15 cellular contexts compared by ENCODE assay signal in genomic region chr12:242496-242895, GRCh38. TPM values are rescaled to one million over a fixed set of nuclear protein-coding genes. Genes with fewer than 3 reads are reported as not detected.
DNase-seq lines count a peak whose midpoint lies in the region; FAIRE-seq and TF ChIP-seq lines count a peak whose summit lies in the region.
"Had no signal": no experiment of that assay in that cellular context is flagged by ENCODE, and none has a peak within 500 bp of the region (broad histone marks: within the 10 kb centered on the region; RNA-seq: fewer than 3 reads in every experiment).

No MANE protein-coding gene starts in this region.

- H3K9me3 Mint-ChIP-seq in neural crest cell = peaks cover 2% of the 10 kb centered on the region

- no peak overlapping the region for H2BK20ac ChIP-seq in H1 (ENCODE audit: low read length)

- H3K9ac ChIP-seq in H1 (replicated peaks in 1 of 4; ENCODE audit: extremely low read depth in 1 of 4, low read depth in 3 of 4, low read length in 3 of 4) = no peak overlapping the region

- TF ChIP-seq CTCF in H1 (IDR thresholded peaks at IDR 0.05; ENCODE audit: control extremely low read depth in 1 of 3, insufficient read depth in 1 of 3, low read depth in 1 of 3, low read length in 3 of 3) (no peak), neural crest cell (conservative IDR thresholded peaks at IDR 0.05) (no peak), testis (IDR thresholded peaks at IDR 0.05) (no peak), WERI-Rb-1 (IDR thresholded peaks at IDR 0.05; ENCODE audit: low read depth, low read length) (no peak)

- H4K91ac ChIP-seq in H1 (replicated peaks; ENCODE audit: insufficient read length, low read length) = no peak overlapping the region

- H3K4me1 ChIP-seq in H1 (replicated peaks in 1 of 4; ENCODE audit: control insufficient read depth in 3 of 4, insufficient read depth in 4 of 4, low read length in 3 of 4) (no peaks in the 10 kb centered on the region), testis (no peaks in the 10 kb centered on the region)
- H3K4me1 ChIP-seq: BE2C had no signal

- H3K4me2 ChIP-seq in H1 (ENCODE audit: insufficient read depth in 1 of 2, low read depth in 2 of 2, low read length in 2 of 2) = no peak overlapping the region

- peak; percentile 5 for DNase-seq in D341Med (ENCODE audit: low spot score)
- peak in 1 of 2 experiments; percentile 32 for DNase-seq in H1 (ENCODE audit: low read depth in 1 of 2, low spot score in 2 of 2)
- DNase-seq in neural crest cell (ENCODE audit: low read depth, low spot score) = no peak
- peak; percentile 11 for DNase-seq in testis
- DNase-seq in Ammon's horn (ENCODE audit: low spot score) = no peak
- DNase-seq in WERI-Rb-1 = no peak
- DNase-seq in DMS79 (lab: John Stamatoyannopoulos, UW) = no peak
- DNase-seq: BE2C; CD4-positive, alpha-beta memory T cell; GF-D8 had no signal

- H3K9me3 ChIP-seq in H1 (ENCODE audit: insufficient read depth in 2 of 2, low read depth in 1 of 2, low read length in 1 of 2) = peaks cover 2 to 6% of the 10 kb centered on the region in 2 experiments; a peak in 3 of 4 replicates
- H3K9me3 ChIP-seq in testis = no peaks in the 10 kb centered on the region
- no peaks in the 10 kb centered on the region for H3K9me3 ChIP-seq in WERI-Rb-1 (ENCODE audit: severe bottlenecking)
- H3K9me3 ChIP-seq: BE2C had no signal

- TF ChIP-seq POLR2A in H1 (IDR thresholded peaks at IDR 0.05; ENCODE audit: control extremely low read depth in 1 of 2, low read depth in 2 of 2, low read length in 2 of 2) (no peak), testis (IDR thresholded peaks at IDR 0.05) (no peak)

- no peaks in the 10 kb centered on the region for H3K36me3 ChIP-seq in H1 (ENCODE audit: control insufficient read depth in 2 of 4, insufficient read depth in 4 of 4, low read length in 3 of 4)
- no peaks in the 10 kb centered on the region for H3K36me3 ChIP-seq in testis (ENCODE audit: low read depth, missing control alignments)
- H3K36me3 ChIP-seq in WERI-Rb-1 = no peaks in the 10 kb centered on the region
- H3K36me3 ChIP-seq: BE2C had no signal

- peak overlapping the region; percentile 78 for H3K27ac Mint-ChIP-seq in neural crest cell (ENCODE audit: unreplicated experiment)
- H3K27ac Mint-ChIP-seq: CD4-positive, alpha-beta memory T cell had no signal

- no peak overlapping the region for H3K14ac ChIP-seq in H1 (ENCODE audit: insufficient read length)

- no peaks in the 10 kb centered on the region for H3K79me2 ChIP-seq in H1 (ENCODE audit: control insufficient read depth in 1 of 2, insufficient read depth in 2 of 2, low read length in 2 of 2)

- H3K27me3 Mint-ChIP-seq in neural crest cell (ENCODE audit: low read depth) = peaks cover 14% of the 10 kb centered on the region

- H3K4me3 ChIP-seq in H1 (ENCODE audit: extremely low read depth in 1 of 4, insufficient read depth in 2 of 4, low read depth in 3 of 4, low read length in 4 of 4) (no peak overlapping the region), testis (no peak overlapping the region), WERI-Rb-1 (ENCODE audit: low read depth, low read length) (no peak overlapping the region)

- H3K4me1 Mint-ChIP-seq in neural crest cell = no peaks in the 10 kb centered on the region
- H3K4me1 Mint-ChIP-seq: CD4-positive, alpha-beta memory T cell had no signal

- H3K27ac ChIP-seq in H1 (ENCODE audit: low read depth, low read length) (no peak overlapping the region), testis (no peak overlapping the region), WERI-Rb-1 (no peak overlapping the region)
- H3K27ac ChIP-seq: C4-2B, HL-60 had no signal

- no peak overlapping the region for H3K56ac ChIP-seq in H1 (replicated peaks; ENCODE audit: insufficient read length, low read depth, low read length)

- H3K4ac ChIP-seq in H1 (replicated peaks; ENCODE audit: insufficient read length, low read depth, low read length) = no peak overlapping the region

- intact Hi-C loops in testis (cut with DNase I; ENCODE audit: low total_unique reads) = no loop called here

- no peak overlapping the region for H2BK15ac ChIP-seq in H1 (ENCODE audit: low read length)

- TF ChIP-seq EP300 in H1 (IDR thresholded peaks at IDR 0.05; ENCODE audit: borderline replicate concordance in 1 of 2, low read depth in 2 of 2, low read length in 2 of 2) = no peak

- H3K4me3 Mint-ChIP-seq in neural crest cell = no peak overlapping the region
- H3K4me3 Mint-ChIP-seq: CD4-positive, alpha-beta memory T cell had no signal

- H3K27me3 ChIP-seq in H1 (replicated peaks in 1 of 4; ENCODE audit: control insufficient read depth in 3 of 4, extremely low read depth in 1 of 4, insufficient read depth in 3 of 4, low read length in 3 of 4) = no peaks in the 10 kb centered on the region
- H3K27me3 ChIP-seq in testis = no peaks in the 10 kb centered on the region
- no peaks in the 10 kb centered on the region for H3K27me3 ChIP-seq in WERI-Rb-1 (ENCODE audit: insufficient read depth, low read depth, severe bottlenecking)
- H3K27me3 ChIP-seq: BE2C had no signal

- H2BK12ac ChIP-seq in H1 (ENCODE audit: low read depth, low read length) = no peak overlapping the region

- H3K36me3 Mint-ChIP-seq in neural crest cell (ENCODE audit: low read depth) = peaks cover 4% of the 10 kb centered on the region

- H4K20me1 ChIP-seq in H1 (replicated peaks in 1 of 2; ENCODE audit: control insufficient read depth in 1 of 2, insufficient read depth in 2 of 2, low read length in 2 of 2) = no peaks in the 10 kb centered on the region

- no peak overlapping the region for H2BK120ac ChIP-seq in H1 (replicated peaks; ENCODE audit: low read depth, low read length)

- POLR2A ChIA-PET in H1 (lab: Charles Lee; ENCODE audit: partially characterized antibody) = interaction anchor here (1.1 kb wide), 1 partner anchor 12 kb away, joined by 3 read pairs; no protein-coding TSS in a partner anchor

- no peak overlapping the region for H3K18ac ChIP-seq in H1 (ENCODE audit: extremely low read depth, low read length)

- no peak for FAIRE-seq in H1 (lab: Jason Lieb, UNC)
- FAIRE-seq: A204.1, D721Med, H54 had no signal

- WGBS in H1 (ENCODE audit: extremely low coverage in 1 of 2, insufficient coverage in 1 of 2, insufficient read length in 1 of 2, insufficient replicate concordance in 2 of 2, low coverage in 1 of 2, low lambda C conversion rate in 2 of 2, missing lambda C conversion rate in 1 of 2), 2 experiments = 89% methylated on average over 15 of the region's 15 CpGs; no CpG with 5 or more reads in 1 of the 2 experiments
- 91 to 94% methylated on average over 15 of the region's 15 CpGs for WGBS in testis, 2 donors

- H2AFZ ChIP-seq in H1 (ENCODE audit: low read length) = no peak overlapping the region

- H3K23me2 ChIP-seq in H1 (ENCODE audit: low read depth, low read length) = no peaks in the 10 kb centered on the region

- H2BK5ac ChIP-seq in H1 (ENCODE audit: low read depth, low read length) = peak overlapping the region; percentile 35; the same call in 1 of the 2 replicates

- peak overlapping the region; percentile 96 for H3K23ac ChIP-seq in H1 (ENCODE audit: insufficient read length)

- no peak for TF ChIP-seq RAD21 in H1 (IDR thresholded peaks at IDR 0.05 in 1 of 2, conservative IDR thresholded peaks at IDR 0.05 in 1 of 2; ENCODE audit: low read depth in 2 of 2, low read length in 2 of 2)

- CTCF ChIA-PET in H1 (lab: Charles Lee; ENCODE audit: partially characterized antibody) = interaction anchor here (3.5 kb wide), 1 partner anchor 22 kb away, joined by 15 read pairs; no protein-coding TSS in a partner anchor

- H4K5ac ChIP-seq in H1 (ENCODE audit: insufficient read length, low read depth, low read length) = no peak overlapping the region

- no peak overlapping the region for H2AK5ac ChIP-seq in H1 (ENCODE audit: low read depth, low read length)

- no peak overlapping the region for H4K8ac ChIP-seq in H1 (ENCODE audit: extremely low read depth, insufficient read depth, low read length)

- H3K79me1 ChIP-seq in H1 (ENCODE audit: low read depth, low read length) = no peaks in the 10 kb centered on the region

TF ChIP-seq in H1, 55 proteins besides CTCF, POLR2A, EP300 and RAD21:
- TF ChIP-seq BCL11A (IDR thresholded peaks at IDR 0.05; ENCODE audit: low read depth in 2 of 2, low read length in 2 of 2) = no peak
- TF ChIP-seq CHD1 (IDR thresholded peaks at IDR 0.05; ENCODE audit: low read depth, low read length) = no peak

RNA-seq across cellular contexts. Expression of gene SLC6A13, which starts 20.1 kb away (rescaled TPM):
- total RNA-seq in H1 (2021; fragmentation: NEBNext Ultra II Directional; extraction: Animal tissue kit (Norgen Biotek cat#: 25700)) = not detected in 2 replicates
- polyA plus RNA-seq in H1 (2011; rRNA removed) (0.03 and 0.19 TPM in 2 replicates), testis (ENCODE audit: insufficient read depth, low read depth, low replicate concordance) (4.7 TPM)
- polyA plus RNA-seq in H1 (2011; cell fraction: cytosol; rRNA removed) = 0.05 TPM
- 0.61 TPM for polyA plus RNA-seq in H1 (2011; cell fraction: nucleus; rRNA removed)
- 0.39 TPM in 1 of 4 replicates, not detected in the others for polyA plus RNA-seq in H1 (2012, experiment 1 of 2)
- not detected for polyA plus RNA-seq in H1 (2012, experiment 2 of 2)
- polyA plus RNA-seq in H1 (2013, experiment 1 of 2) = 0.06 TPM
- polyA plus RNA-seq in H1 (2013, experiment 2 of 2) = 0.11 TPM
- polyA minus RNA-seq in H1 (2011; rRNA and poly(A)+ RNA removed) = 0.16 and 0.24 TPM in 2 replicates
- not detected for polyA minus RNA-seq in H1 (2011; cell fraction: cytosol; rRNA and poly(A)+ RNA removed)
- 1.6 TPM for polyA minus RNA-seq in H1 (2011; cell fraction: nucleus; rRNA and poly(A)+ RNA removed)
- total RNA-seq in neural crest cell (0.27 and 0.30 TPM in 2 replicates), testis (10 to 100 TPM in 1 of 2 donors, 1 to 10 TPM in 1; 3.5 to 12.5 TPM)

RNA-seq across cellular contexts. Expression of gene SLC6A12, which starts 28.5 kb away (rescaled TPM):
- total RNA-seq in H1 (2021; fragmentation: NEBNext Ultra II Directional; extraction: Animal tissue kit (Norgen Biotek cat#: 25700)) = 0.65 and 1.1 TPM in 2 replicates
- 0.63 and 0.70 TPM in 2 replicates for polyA plus RNA-seq in H1 (2011; rRNA removed)
- 0.44 TPM for polyA plus RNA-seq in H1 (2011; cell fraction: cytosol; rRNA removed)
- 1.6 TPM for polyA plus RNA-seq in H1 (2011; cell fraction: nucleus; rRNA removed)
- polyA plus RNA-seq in H1 (2012, experiment 1 of 2) = 0.33 to 1.2 TPM (median 0.91 TPM) in 4 replicates
- 0.56 TPM for polyA plus RNA-seq in H1 (2012, experiment 2 of 2)
- 0.36 TPM for polyA plus RNA-seq in H1 (2013, experiment 1 of 2)
- 0.46 TPM for polyA plus RNA-seq in H1 (2013, experiment 2 of 2)
- polyA minus RNA-seq in H1 (2011; rRNA and poly(A)+ RNA removed) = 1.8 and 3.6 TPM in 2 replicates
- not detected for polyA minus RNA-seq in H1 (2011; cell fraction: cytosol; rRNA and poly(A)+ RNA removed)
- polyA minus RNA-seq in H1 (2011; cell fraction: nucleus; rRNA and poly(A)+ RNA removed) = 1.8 TPM
- total RNA-seq in neural crest cell = 0.14 and 0.47 TPM in 2 replicates
- total RNA-seq in testis = 10 to 100 TPM in 1 of 2 donors, 1 to 10 TPM in 1; 3.8 to 12.5 TPM
- 6.4 TPM for polyA plus RNA-seq in testis (ENCODE audit: insufficient read depth, low read depth, low replicate concordance)
- polyA plus RNA-seq: CD4-positive, alpha-beta memory T cell had no signal

Comparison
In these comparisons a context has a peak if more than half of its experiments do, and no peak if none do; other contexts are left out.
1. DNase-seq: peak in D341Med (single experiment) and testis (single experiment); none in neural crest cell (single experiment), Ammon's horn (single experiment), WERI-Rb-1 (single experiment) and DMS79 (single experiment).